In the genomic region with DNA sequence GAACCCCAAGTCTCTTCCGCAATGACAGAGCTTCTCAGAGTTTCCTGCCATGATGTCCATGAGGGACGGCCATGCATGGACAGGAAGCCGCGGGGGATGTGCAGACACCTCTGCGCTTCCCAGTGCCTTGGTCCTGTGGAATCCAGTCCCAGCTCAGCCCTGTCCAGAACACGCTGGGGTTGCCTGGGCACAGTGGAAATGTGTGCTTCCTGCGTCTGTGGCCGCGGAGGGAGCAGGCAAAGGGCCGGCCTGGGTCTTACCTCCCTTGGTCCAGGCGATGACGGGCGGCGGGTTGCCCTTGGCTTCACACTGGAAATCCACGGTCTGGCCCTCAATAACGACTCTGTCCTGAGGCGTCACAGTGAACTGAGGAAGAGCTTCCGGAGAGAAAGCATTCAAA, we compare ENCODE assay signal across 20 cellular contexts.
A peak's percentile ranks its signal among the peaks of the same experiment; 100 is the strongest.
DNase-seq lines count a peak whose midpoint lies in the region; ATAC-seq, FAIRE-seq and TF ChIP-seq lines count a peak whose summit lies in the region.
"Had no signal": no experiment of that assay in that cellular context is flagged by ENCODE, and none has a peak within 500 bp of the region (broad histone marks: within the 10 kb centered on the region; RNA-seq: fewer than 3 reads in every experiment).

No MANE protein-coding gene starts in this region.

- ATAC-seq in GM23338 = no peak
- no peak for ATAC-seq in HG03520 (IDR thresholded peaks at IDR 0.05; ENCODE audit: unreplicated experiment)
- ATAC-seq: GM12878 had no signal

- H3K4me3 ChIP-seq in GM23338 = no peak overlapping the region
- no peak overlapping the region for H3K4me3 ChIP-seq in right atrium auricular region
- H3K4me3 ChIP-seq: GM12878, Peyer's patch had no signal

- H3K9me3 ChIP-seq in right atrium auricular region = no peaks in the 10 kb centered on the region
- H3K9me3 ChIP-seq: Peyer's patch had no signal

- no peak for FAIRE-seq in HTR-8/SVneo (lab: Jason Lieb, UNC)
- FAIRE-seq: G401.6, GM12878 had no signal

- H3K4me1 ChIP-seq in GM23338 (ENCODE audit: insufficient read depth) (no peaks in the 10 kb centered on the region), right atrium auricular region (no peaks in the 10 kb centered on the region)
- H3K4me1 ChIP-seq: Peyer's patch had no signal

- no peaks in the 10 kb centered on the region for H3K9me2 ChIP-seq in GM23338 (ENCODE audit: insufficient read depth)

- H3K36me3 Mint-ChIP-seq in GM23338 (ENCODE audit: low read depth) = peaks cover 73% of the 10 kb centered on the region

- DNase-seq in GM23338 (ENCODE audit: low spot score) (no peak), right atrium auricular region (ENCODE audit: low spot score) (peak; percentile 40), posterior vena cava (ENCODE audit: low spot score) (peak; percentile 74), HTR-8/SVneo (ENCODE audit: insufficient read length, low spot score) (no peak), GDM1 (lab: John Stamatoyannopoulos, UW) (no peak)
- DNase-seq in stimulated activated CD4-positive, alpha-beta T cell treated with anti-CD3 and anti-CD28 coated beads, Interleukin-1b, Interleukin-23, amount 100 ng/mL, for 48 hours = no peak
- DNase-seq: C1 segment of cervical spinal cord, DND-41, GOT3, KBM-7, MV-4-11, NCI-H1417, NCI-H2029, NCI-H748 treated with DMSO at 0.1 percent for 48 hours, SIG-M5 had no signal

- no peak overlapping the region for H2AFZ ChIP-seq in GM23338

- TF ChIP-seq CTCF in GM23338 (conservative IDR thresholded peaks at IDR 0.05; ENCODE audit: low read depth in 2 of 2) (no peak), VCaP (conservative IDR thresholded peaks at IDR 0.05) (no peak), right atrium auricular region (IDR thresholded peaks at IDR 0.05) (no peak)

- H3F3A ChIP-seq in GM23338 (replicated peaks; ENCODE audit: low read depth) = no peaks in the 10 kb centered on the region

- intact Hi-C loops in posterior vena cava (cut with DNase I) = no loop called here

- no peaks in the 10 kb centered on the region for H3K9me3 Mint-ChIP-seq in GM23338

- H3K36me3 ChIP-seq in GM23338 (ENCODE audit: insufficient read depth) = peaks cover 31% of the 10 kb centered on the region
- H3K36me3 ChIP-seq in right atrium auricular region = peaks cover 36% of the 10 kb centered on the region

- H3K27ac Mint-ChIP-seq in GM23338 = peak overlapping the region; percentile 35; the same call in 1 of the 2 replicates

- peaks cover 3% of the 10 kb centered on the region for H3K27me3 Mint-ChIP-seq in GM23338 (ENCODE audit: insufficient read depth, low read depth, poor library complexity)

- H3K4me1 Mint-ChIP-seq in GM23338 = peaks cover 5% of the 10 kb centered on the region; the same call in 2 of the 3 replicates

- no peak overlapping the region for H3K4me2 ChIP-seq in GM23338

- peaks cover 3% of the 10 kb centered on the region for H4K20me1 ChIP-seq in GM23338 (replicated peaks; ENCODE audit: insufficient read depth)

- H3K79me2 ChIP-seq in GM23338 (replicated peaks; ENCODE audit: insufficient read depth) = peaks cover 9% of the 10 kb centered on the region; the same call in 1 of the 2 replicates

- H3K27ac ChIP-seq in GM23338 (ENCODE audit: low read depth) (no peak overlapping the region), VCaP (peak overlapping the region; percentile 58), right atrium auricular region (no peak overlapping the region)
- H3K27ac ChIP-seq: Peyer's patch had no signal

- no peak overlapping the region for H3K4me3 Mint-ChIP-seq in GM23338

- H3K27me3 ChIP-seq in GM23338 (ENCODE audit: insufficient read depth) = no peaks in the 10 kb centered on the region
- H3K27me3 ChIP-seq in right atrium auricular region = no peaks in the 10 kb centered on the region
- H3K27me3 ChIP-seq: Peyer's patch had no signal

TF ChIP-seq in GM23338, 12 proteins besides CTCF, POLR2A, EP300 and RAD21 (continues in another document):
- TF ChIP-seq NANOG (IDR thresholded peaks at IDR 0.05; ENCODE audit: borderline replicate concordance) = no peak
- TF ChIP-seq, protein P1, sequence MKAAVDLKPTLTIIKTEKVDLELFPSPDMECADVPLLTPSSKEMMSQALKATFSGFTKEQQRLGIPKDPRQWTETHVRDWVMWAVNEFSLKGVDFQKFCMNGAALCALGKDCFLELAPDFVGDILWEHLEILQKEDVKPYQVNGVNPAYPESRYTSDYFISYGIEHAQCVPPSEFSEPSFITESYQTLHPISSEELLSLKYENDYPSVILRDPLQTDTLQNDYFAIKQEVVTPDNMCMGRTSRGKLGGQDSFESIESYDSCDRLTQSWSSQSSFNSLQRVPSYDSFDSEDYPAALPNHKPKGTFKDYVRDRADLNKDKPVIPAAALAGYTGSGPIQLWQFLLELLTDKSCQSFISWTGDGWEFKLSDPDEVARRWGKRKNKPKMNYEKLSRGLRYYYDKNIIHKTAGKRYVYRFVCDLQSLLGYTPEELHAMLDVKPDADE (IDR thresholded peaks at IDR 0.05) = no peak
- no peak for TF ChIP-seq STAT1 (IDR thresholded peaks at IDR 0.05; ENCODE audit: unreplicated experiment)
- no peak for TF ChIP-seq POLR2AphosphoS5 (IDR thresholded peaks at IDR 0.05; ENCODE audit: low read depth)
- TF ChIP-seq ZNF114 (CRISPR knock-in tag; IDR thresholded peaks at IDR 0.05) = no peak
- no peak for TF ChIP-seq ZNF331 (CRISPR knock-in tag; IDR thresholded peaks at IDR 0.05; ENCODE audit: low read depth)
- no peak for TF ChIP-seq EZH2 (IDR thresholded peaks at IDR 0.05; ENCODE audit: low read depth, unreplicated experiment)
- no peak for TF ChIP-seq EZH2phosphoT487 (IDR thresholded peaks at IDR 0.05; ENCODE audit: unreplicated experiment)
- no peak for TF ChIP-seq CREB1 (CRISPR knock-in tag; IDR thresholded peaks at IDR 0.05; ENCODE audit: low read depth)
- TF ChIP-seq ZNF462 (CRISPR knock-in tag; IDR thresholded peaks at IDR 0.05) = no peak

Comparison
In these comparisons a context has a peak if more than half of its experiments do, and no peak if none do; other contexts are left out.
1. DNase-seq: peak in right atrium auricular region (single experiment) and posterior vena cava (single experiment); none in GM23338 (single experiment), HTR-8/SVneo (single experiment), GDM1 (single experiment) and stimulated activated CD4-positive, alpha-beta T cell treated with anti-CD3 and anti-CD28 coated beads, Interleukin-1b, Interleukin-23, amount 100 ng/mL, for 48 hours (single experiment).